22 cellular contexts compared by ENCODE assay signal in the genomic region with DNA sequence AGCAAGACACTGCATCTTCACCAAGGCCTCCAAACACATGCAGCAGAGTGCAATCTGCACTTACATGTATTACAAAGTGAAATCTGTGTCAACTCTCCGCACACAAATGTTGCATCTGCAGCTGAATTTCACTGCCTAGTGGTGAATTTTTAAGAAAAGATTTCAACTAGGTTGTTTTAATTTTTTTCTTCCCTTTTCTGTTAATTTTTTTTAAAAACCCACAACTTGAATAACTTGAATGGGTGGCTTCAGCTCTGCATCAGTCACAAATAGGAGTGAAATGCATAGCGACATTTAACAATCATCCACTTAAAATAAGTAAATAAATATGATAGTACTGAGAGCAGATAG. TPM values are rescaled to one million over a fixed set of nuclear protein-coding genes. Genes with fewer than 3 reads are reported as not detected.
A peak's percentile ranks its signal among the peaks of the same experiment; 100 is the strongest.
DNase-seq lines count a peak whose midpoint lies in the region; TF ChIP-seq lines count a peak whose summit lies in the region.
"Had no signal": no experiment of that assay in that cellular context is flagged by ENCODE, and none has a peak within 500 bp of the region (broad histone marks: within the 10 kb centered on the region; RNA-seq: fewer than 3 reads in every experiment).

No MANE protein-coding gene starts in this region.

- no peak for TF ChIP-seq CTCF in foreskin fibroblast (IDR thresholded peaks at IDR 0.05; ENCODE audit: low read depth, low read length)
- no peak for TF ChIP-seq CTCF in osteoblast (IDR thresholded peaks at IDR 0.05; ENCODE audit: extremely low read depth, low read depth, low read length)
- TF ChIP-seq CTCF in uterus (IDR thresholded peaks at IDR 0.05) = no peak
- TF ChIP-seq CTCF in chondrocyte (IDR thresholded peaks at IDR 0.05) = no peak

- TF ChIP-seq POLR2A in uterus (IDR thresholded peaks at IDR 0.05) = no peak

- peaks cover 13% of the 10 kb centered on the region for H4K20me1 ChIP-seq in osteoblast (ENCODE audit: insufficient read depth, low read length)

- no peak for DNase-seq in activated naive CD4-positive, alpha-beta T cell treated with anti-CD3 and anti-CD28 coated beads, Interleukin-2, amount 50 U/mL, for 16 hours
- no peak for DNase-seq in foreskin fibroblast
- no peak for DNase-seq in osteoblast (ENCODE audit: insufficient read length, low spot score, missing footprints)
- DNase-seq in uterus = no peak
- no peak for DNase-seq in activated CD4-positive, alpha-beta T cell treated with anti-CD3 and anti-CD28 coated beads for 48 hours
- no peak for DNase-seq in chondrocyte (ENCODE audit: low spot score)
- no peak for DNase-seq in T-helper 1 cell
- DNase-seq: activated B cell treated with CpG ODN at 0.5 μM for 24 hours; activated CD4-positive, alpha-beta T cell treated with anti-CD3 and anti-CD28 coated beads, Interleukin-2, amount 50 U/mL, for 48 hours; GM23248; heart left ventricle; NCI-H1417; NCI-H2107; NCI-H510A; stimulated activated CD4-positive, alpha-beta T cell treated with anti-CD3 and anti-CD28 coated beads, Interleukin-4, amount 100 ng/mL, for 24 hours; stomach had no signal

- peaks cover 97% of the 10 kb centered on the region for H3K79me2 ChIP-seq in osteoblast (ENCODE audit: insufficient read depth, low read length)

- H3K27me3 Mint-ChIP-seq in activated naive CD4-positive, alpha-beta T cell treated with anti-CD3 and anti-CD28 coated beads, Interleukin-2, amount 50 U/mL, for 24 hours = peaks cover 71% of the 10 kb centered on the region
- H3K27me3 Mint-ChIP-seq in chondrocyte (ENCODE audit: low read depth) = peaks cover 82% of the 10 kb centered on the region

- peak overlapping the region; percentile 85 for H3K27ac ChIP-seq in osteoblast (ENCODE audit: low read depth, low read length)
- H3K27ac ChIP-seq in uterus = peak overlapping the region; percentile 94 to 96
- H3K27ac ChIP-seq: BLaER1 treated with 17β-estradiol and CSF1 and Interleukin-3, amounts not matched to agents 10 nM and 100 nM; GM23248; left lung; psoas muscle; spleen; stomach had no signal

- H3K36me3 Mint-ChIP-seq in activated naive CD4-positive, alpha-beta T cell treated with anti-CD3 and anti-CD28 coated beads, Interleukin-2, amount 50 U/mL, for 24 hours = no peaks in the 10 kb centered on the region
- peaks cover 4% of the 10 kb centered on the region for H3K36me3 Mint-ChIP-seq in chondrocyte (ENCODE audit: low read depth)

- H3K27me3 ChIP-seq in osteoblast (ENCODE audit: insufficient read depth, low read length) (peaks cover 12% of the 10 kb centered on the region), uterus (peaks cover 20 to 33% of the 10 kb centered on the region in 2 donors)

- H3K4me1 Mint-ChIP-seq in activated naive CD4-positive, alpha-beta T cell treated with anti-CD3 and anti-CD28 coated beads, Interleukin-2, amount 50 U/mL, for 24 hours = peaks cover 39% of the 10 kb centered on the region
- peaks cover 11% of the 10 kb centered on the region for H3K4me1 Mint-ChIP-seq in chondrocyte (ENCODE audit: low read depth)

- H3K9me3 ChIP-seq in osteoblast (ENCODE audit: low read depth, low read length) (no peaks in the 10 kb centered on the region), uterus (no peaks in the 10 kb centered on the region)
- H3K9me3 ChIP-seq: heart left ventricle, left lung, psoas muscle, spleen, stomach, tibial nerve had no signal

- peak overlapping the region; percentile 96 for H3K4me2 ChIP-seq in osteoblast (ENCODE audit: insufficient read depth, low read length)

- H3K27ac Mint-ChIP-seq in activated naive CD4-positive, alpha-beta T cell treated with anti-CD3 and anti-CD28 coated beads, Interleukin-2, amount 50 U/mL, for 24 hours = no peak overlapping the region
- no peak overlapping the region for H3K27ac Mint-ChIP-seq in chondrocyte (ENCODE audit: unreplicated experiment)
- H3K27ac Mint-ChIP-seq: activated B cell treated with CpG ODN at 0.5 μM for 24 hours had no signal

- H3K4me3 ChIP-seq in foreskin fibroblast (ENCODE audit: low read depth in 1 of 2, low read length in 2 of 2) = peak overlapping the region; percentile 59 to 93
- peak overlapping the region; percentile 72 for H3K4me3 ChIP-seq in osteoblast (ENCODE audit: insufficient read depth, low read length)
- no peak overlapping the region for H3K4me3 ChIP-seq in uterus
- H3K4me3 ChIP-seq: GM23248, left lung, psoas muscle had no signal

- H3K36me3 ChIP-seq in osteoblast (ENCODE audit: insufficient read depth, low read length) (no peaks in the 10 kb centered on the region), uterus (no peaks in the 10 kb centered on the region)
- H3K36me3 ChIP-seq: BLaER1 treated with 17β-estradiol and CSF1 and Interleukin-3, amounts not matched to agents 10 nM and 100 nM; heart left ventricle; left lung; spleen; stomach; tibial nerve had no signal

- intact Hi-C loops in uterus (cut with DNase I; ENCODE audit: low total_unique reads) = no loop called here

- H3K4me1 ChIP-seq in osteoblast (ENCODE audit: insufficient read depth, low read length) = peaks cover 55% of the 10 kb centered on the region
- H3K4me1 ChIP-seq in uterus = peaks cover 0 to 4% of the 10 kb centered on the region in 2 donors

- peak overlapping the region; percentile 71 for H2AFZ ChIP-seq in osteoblast (ENCODE audit: low read length)

- H3K9me3 Mint-ChIP-seq in activated naive CD4-positive, alpha-beta T cell treated with anti-CD3 and anti-CD28 coated beads, Interleukin-2, amount 50 U/mL, for 24 hours = no peaks in the 10 kb centered on the region
- no peaks in the 10 kb centered on the region for H3K9me3 Mint-ChIP-seq in chondrocyte (ENCODE audit: low read depth)
- H3K9me3 Mint-ChIP-seq: activated B cell treated with CpG ODN at 0.5 μM for 24 hours had no signal

- peak overlapping the region; percentile 44 for H3K4me3 Mint-ChIP-seq in activated naive CD4-positive, alpha-beta T cell treated with anti-CD3 and anti-CD28 coated beads, Interleukin-2, amount 50 U/mL, for 24 hours
- H3K4me3 Mint-ChIP-seq in chondrocyte (ENCODE audit: unreplicated experiment) = no peak overlapping the region

RNA-seq across cellular contexts. Expression of a gene that starts 5.9 kb away (rescaled TPM):
- total RNA-seq in osteoblast (6.2 and 8.0 TPM in 2 replicates), uterus (10 to 100 TPM in 1 of 4 donors, 1 to 10 TPM in 1, under 1 TPM in 2; 0.40 to 27.5 (median 1.1) TPM), chondrocyte (not detected in 3 replicates)
- total RNA-seq: activated B cell treated with CpG ODN at 0.5 μM for 24 hours, heart left ventricle, left lung, spleen had no signal

RNA-seq across cellular contexts. Expression of a gene that starts 8.9 kb away (rescaled TPM):
- total RNA-seq in osteoblast (14.4 and 15.2 TPM in 2 replicates), uterus (10 to 100 TPM; 32.4 to 82.0 (median 57.8) TPM), chondrocyte (not detected in 3 replicates)
- total RNA-seq: activated B cell treated with CpG ODN at 0.5 μM for 24 hours, heart left ventricle, spleen had no signal

RNA-seq across cellular contexts. Expression of a gene that starts 19.9 kb away (rescaled TPM):
- total RNA-seq in osteoblast = 32.1 and 43.1 TPM in 2 replicates
- total RNA-seq in uterus = 100 to 1,000 TPM in 1 of 4 donors, 10 to 100 TPM in 3; 50.0 to 114 (median 69.0) TPM
- total RNA-seq in chondrocyte = 0.12 to 0.21 TPM in 2 of 3 replicates, not detected in the other

RNA-seq across cellular contexts. Expression of a gene that starts 28.6 kb away (rescaled TPM):
- 15.3 and 19.5 TPM in 2 replicates for total RNA-seq in osteoblast
- total RNA-seq in uterus = 10 to 100 TPM in 3 of 4 donors, 1 to 10 TPM in 1; 2.3 to 26.4 (median 22.4) TPM
- not detected in 3 replicates for total RNA-seq in chondrocyte
- total RNA-seq: activated B cell treated with CpG ODN at 0.5 μM for 24 hours had no signal

RNA-seq across cellular contexts. Expression of a gene that starts 37.5 kb away (rescaled TPM):
- total RNA-seq in osteoblast (3.6 and 4.4 TPM in 2 replicates), uterus (1 to 10 TPM in 3 of 4 donors, under 1 TPM in 1; 0.26 to 9.1 (median 5.2) TPM), chondrocyte (not detected in 3 replicates)
- total RNA-seq: activated B cell treated with CpG ODN at 0.5 μM for 24 hours had no signal

Comparison
In these comparisons a context has a peak if more than half of its experiments do, and no peak if none do; other contexts are left out.
1. H3K4me3 ChIP-seq: peak in foreskin fibroblast (2 of 2) and osteoblast (single experiment); none in uterus (0 of 2).
2. RNA of a gene that starts 8.9 kb away (total RNA-seq): 32.4 to 82.0 TPM in uterus and 14.4 to 15.2 TPM in osteoblast; not detected in chondrocyte; every median in the first group is over 10 times any median in the second.
3. RNA of a gene that starts 19.9 kb away (total RNA-seq): 50.0 to 114 TPM in uterus and 32.1 to 43.1 TPM in osteoblast; 0.12 to 0.21 TPM in chondrocyte; every median in the first group is over 10 times any median in the second.